1 cellular context compared by ENCODE assay signal in genomic region chr5:96247097-96247675, GRCh38.
TF ChIP-seq lines count a peak whose summit lies in the region.

No MANE protein-coding gene starts in this region.

TF ChIP-seq in GM12878, 131 proteins besides CTCF, POLR2A, EP300 and RAD21 (continued from another document):
- TF ChIP-seq CREM (IDR thresholded peaks at IDR 0.05; ENCODE audit: low read depth) (no peak), SMC3 (IDR thresholded peaks at IDR 0.05; ENCODE audit: borderline replicate concordance, low read length) (no peak), IRF5 (IDR thresholded peaks at IDR 0.05; ENCODE audit: borderline replicate concordance) (no peak), WRNIP1 (IDR thresholded peaks at IDR 0.05; ENCODE audit: borderline replicate concordance, low read depth, low read length) (no peak), USF2 (IDR thresholded peaks at IDR 0.05; ENCODE audit: borderline replicate concordance, low read depth, low read length) (no peak), ZNF207 (IDR thresholded peaks at IDR 0.05; ENCODE audit: borderline replicate concordance) (no peak), KLF5 (IDR thresholded peaks at IDR 0.05; ENCODE audit: partially characterized antibody) (no peak), ZBTB11 (CRISPR knock-in tag; IDR thresholded peaks at IDR 0.05) (no peak), PKNOX1 (IDR thresholded peaks at IDR 0.05) (no peak)
